Comparison of ENCODE assay signal across 28 cellular contexts in the genomic region with DNA sequence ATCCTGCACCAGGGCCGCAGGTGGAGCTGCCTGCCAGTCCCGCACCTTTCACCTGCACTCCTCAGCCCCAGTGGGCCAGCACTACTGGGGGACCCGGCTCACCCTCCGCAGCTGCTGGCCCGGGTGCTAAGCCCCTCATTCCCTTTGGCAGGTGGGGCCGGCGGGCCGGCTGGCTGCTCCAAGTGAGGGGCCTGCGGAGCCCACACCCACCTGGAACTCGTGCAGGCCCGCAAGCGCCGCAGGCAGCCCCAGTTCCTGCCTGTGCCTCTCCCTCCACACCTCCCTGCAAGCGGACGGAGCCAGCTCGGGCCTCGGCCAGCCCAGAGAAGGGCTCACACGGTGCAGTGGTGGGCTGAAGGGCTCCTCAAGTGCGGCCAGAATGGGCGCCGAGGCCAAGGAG.
"Had no signal": no experiment of that assay in that cellular context is flagged by ENCODE, and none has a peak within 500 bp of the region (broad histone marks: within the 10 kb centered on the region; RNA-seq: fewer than 3 reads in every experiment).

No MANE protein-coding gene starts in this region.

- H3K36me3 Mint-ChIP-seq: activated naive CD8-positive, alpha-beta T cell had no signal

- DNase-seq: activated CD4-positive, alpha-beta T cell treated with anti-CD3 and anti-CD28 coated beads for 4 hours; activated CD4-positive, alpha-beta T cell treated with anti-CD3 and anti-CD28 coated beads, Interleukin-2, amount 50 U/mL, for 1 hour; activated CD4-positive, alpha-beta T cell treated with anti-CD3 and anti-CD28 coated beads, Interleukin-2, amount 50 U/mL, for 48 hours; activated CD4-positive, CD25-positive, alpha-beta regulatory T cell; activated CD4-positive, CD25-positive, alpha-beta regulatory T cell treated with anti-CD3 and anti-CD28 coated beads, Interleukin-2, amount 50 U/mL, for 72 hours; activated CD8-positive, alpha-beta memory T cell treated with anti-CD3 and anti-CD28 coated beads for 24 hours; activated CD8-positive, alpha-beta T cell treated with anti-CD3 and anti-CD28 coated beads for 36 hours; activated effector memory CD4-positive, alpha-beta T cell treated with Interleukin-2 at 50 U/mL for 16 hours; activated gamma-delta T cell treated with Interleukin-2 at 50 U/mL for 16 hours; activated naive CD4-positive, alpha-beta T cell treated with anti-CD3 and anti-CD28 coated beads, Interleukin-2, amount 50 U/mL, for 16 hours; activated naive CD4-positive, alpha-beta T cell treated with Interleukin-2 at 50 U/mL for 16 hours; activated T-cell treated with anti-CD3 and anti-CD28 coated beads, Interleukin-2, amount 50 U/mL, for 4 hours; amniotic stem cell; anterior cingulate cortex; brain microvascular endothelial cell; caudate nucleus; colonic mucosa; effector CD8-positive, alpha-beta T cell; esophagus squamous epithelium; foreskin melanocyte; T-helper 17 cell; T1000; WERI-Rb-1 had no signal

- H3K27ac ChIP-seq: brain microvascular endothelial cell, colonic mucosa, epithelial cell of prostate, esophagus squamous epithelium, gastroesophageal sphincter, WERI-Rb-1 had no signal

- ATAC-seq: activated CD8-positive, alpha-beta T cell treated with anti-CD3 and anti-CD28 coated beads for 36 hours; activated T-cell treated with anti-CD3 and anti-CD28 coated beads, Interleukin-2, amount 50 U/mL, for 4 hours; activated T-helper 17 cell treated with anti-CD3 and anti-CD28 coated beads, Interleukin-2, amount 50 U/mL, for 72 hours; gastroesophageal sphincter; T-helper 17 cell had no signal

- H3K9me3 ChIP-seq: colonic mucosa, esophagus squamous epithelium, gastroesophageal sphincter had no signal

- H3K4me1 Mint-ChIP-seq: activated T-helper 17 cell treated with anti-CD3 and anti-CD28 coated beads, Interleukin-2, amount 50 U/mL, for 72 hours; T-helper 17 cell had no signal

- H3K4me3 Mint-ChIP-seq: activated CD8-positive, alpha-beta T cell treated with anti-CD3 and anti-CD28 coated beads for 36 hours; activated naive CD8-positive, alpha-beta T cell; activated T-cell treated with anti-CD3 and anti-CD28 coated beads, Interleukin-2, amount 50 U/mL, for 4 hours; activated T-helper 17 cell treated with anti-CD3 and anti-CD28 coated beads, Interleukin-2, amount 50 U/mL, for 72 hours; T-helper 17 cell; T-helper 2 cell treated with Interferon-gamma antibody and Interleukin-4, amounts not matched to agents 5 μg/mL and 100 μg/mL, for 36 hours had no signal

- H3K27me3 ChIP-seq: brain microvascular endothelial cell, colonic mucosa, esophagus squamous epithelium, gastroesophageal sphincter had no signal

- H3K4me1 ChIP-seq: colonic mucosa, esophagus squamous epithelium, gastroesophageal sphincter had no signal

- H3K36me3 ChIP-seq: brain microvascular endothelial cell, colonic mucosa, esophagus squamous epithelium, gastroesophageal sphincter, WERI-Rb-1 had no signal

- H3K4me3 ChIP-seq: colonic mucosa, esophagus squamous epithelium, gastroesophageal sphincter had no signal

- H3K27ac Mint-ChIP-seq: activated CD8-positive, alpha-beta T cell treated with anti-CD3 and anti-CD28 coated beads for 36 hours; activated naive CD8-positive, alpha-beta T cell; activated T-helper 17 cell treated with anti-CD3 and anti-CD28 coated beads, Interleukin-2, amount 50 U/mL, for 72 hours; T-helper 17 cell; T-helper 2 cell treated with Interferon-gamma antibody and Interleukin-4, amounts not matched to agents 5 μg/mL and 100 μg/mL, for 36 hours had no signal

- H3K27me3 Mint-ChIP-seq: activated CD8-positive, alpha-beta T cell treated with anti-CD3 and anti-CD28 coated beads for 36 hours; activated naive CD8-positive, alpha-beta T cell; activated T-helper 17 cell treated with anti-CD3 and anti-CD28 coated beads, Interleukin-2, amount 50 U/mL, for 72 hours; T-helper 17 cell had no signal
